ENCODE assay signal across 8 cellular contexts in the genomic region with DNA sequence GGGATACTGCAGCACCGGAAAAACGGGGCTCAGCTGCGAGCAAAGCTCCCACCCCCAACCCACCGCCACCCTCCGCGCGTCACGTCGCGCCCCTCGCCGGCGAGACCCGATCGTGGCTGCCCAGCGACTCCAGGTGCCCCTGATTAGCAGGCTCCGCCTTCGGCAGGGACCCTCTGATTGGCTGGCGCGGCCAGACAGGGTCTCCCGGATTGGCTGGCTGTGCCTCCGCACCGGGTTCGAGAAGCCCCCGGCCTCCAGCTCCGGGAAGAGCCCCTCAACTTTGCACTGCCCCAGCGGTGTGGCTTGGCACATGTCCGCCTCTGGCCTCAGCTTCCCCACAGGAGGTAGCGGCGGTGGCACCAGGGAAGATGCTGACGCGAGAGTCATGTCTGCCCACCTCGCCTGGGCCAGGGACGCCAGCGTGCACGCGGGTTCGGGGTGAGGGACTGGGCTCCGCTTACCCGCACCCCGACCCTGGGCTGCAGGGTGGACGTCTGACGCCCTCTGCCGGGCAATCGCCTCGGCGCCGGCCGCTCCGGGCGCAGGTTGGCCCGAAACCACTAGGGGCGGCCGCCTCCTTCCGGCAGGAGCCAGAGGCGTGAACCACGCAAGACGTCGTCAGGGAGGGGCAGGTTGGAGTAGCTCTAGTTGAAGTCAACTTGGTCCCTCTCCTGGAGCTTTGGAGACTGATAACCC. TPM values are rescaled to one million over a fixed set of nuclear protein-coding genes. Genes with fewer than 3 reads are reported as not detected.
A peak's percentile ranks its signal among the peaks of the same experiment; 100 is the strongest.
DNase-seq lines count a peak whose midpoint lies in the region; ATAC-seq and TF ChIP-seq lines count a peak whose summit lies in the region.

No MANE protein-coding gene starts in this region.

- POLR2A ChIA-PET in AG04450 (lab: Yijun Ruan, JAX) = interaction anchor here (0.5 to 4.4 kb wide), 16 partner anchors 9 to 257 kb away, joined by 3 to 52 read pairs (median 4); a partner anchor contains a TSS

- H3K27ac ChIP-seq in AG04450 (ENCODE audit: low read depth, low read length) = peak overlapping the region; percentile 89

- DNase-seq in AG04450 (ENCODE audit: low read depth, low spot score) (peak; percentile 77), NCI-H446 treated with DMSO at 0.1 percent for 48 hours (lab: John Stamatoyannopoulos, UW) (peak; percentile 73), cerebellum (ENCODE audit: low spot score) (peak; percentile 93), left colon (peak; percentile 93 to 95)
- peak; percentile 94 for DNase-seq in activated CD4-positive, alpha-beta T cell treated with anti-CD3 and anti-CD28 coated beads for 1 hour
- peak; percentile 96 to 97 for DNase-seq in stimulated activated CD4-positive, alpha-beta T cell treated with anti-CD3 and anti-CD28 coated beads, Interleukin-2, amount 100 ng/mL, for 24 hours

- peak overlapping the region; percentile 65 for H3K4me3 ChIP-seq in AG04450 (ENCODE audit: low read depth, low read length)

- H3K9me3 ChIP-seq in AG04450 (ENCODE audit: control insufficient read depth, insufficient read depth, low read length) = no peaks in the 10 kb centered on the region; the same call in 1 of the 2 replicates

- CTCF ChIA-PET in AG04450 (lab: Charles Lee) = interaction anchor here (0.6 to 7.0 kb wide), 62 partner anchors 8 to 417 kb away, joined by 3 to 143 read pairs (median 6); a partner anchor contains a TSS

- ATAC-seq in GM18868 (IDR thresholded peaks at IDR 0.05; ENCODE audit: unreplicated experiment) = peak; percentile 48
- peak; percentile 30 for ATAC-seq in HG03103 (IDR thresholded peaks at IDR 0.05; ENCODE audit: low read depth, unreplicated experiment)
- peak; percentile 50 for ATAC-seq in left colon

- TF ChIP-seq CTCF in AG04450 (IDR thresholded peaks at IDR 0.05; ENCODE audit: low read depth, low read length) = peak; percentile 100

- intact Hi-C loops in left colon (cut with DNase I, micrococcal nuclease) = loop anchor here (2.0 to 5.0 kb wide), 2 partner anchors 17 to 97 kb away; no protein-coding TSS in a partner anchor

- H3K27me3 ChIP-seq in AG04450 (ENCODE audit: control insufficient read depth, insufficient read depth, low read length) = no peaks in the 10 kb centered on the region

RNA-seq across cellular contexts. Expression of a gene that starts 0.5 kb away (rescaled TPM):
- polyA plus RNA-seq in AG04450 (2011; rRNA removed) = 5.3 TPM in 2 replicates
- 10.3 and 14.6 TPM in 2 replicates for polyA minus RNA-seq in AG04450 (2011; rRNA and poly(A)+ RNA removed)
- total RNA-seq in cerebellum (16.5 TPM), left colon (100 to 1,000 TPM in 1 of 2 donors, 10 to 100 TPM in 1; 60.3 to 148 TPM)

RNA-seq across cellular contexts. Expression of a gene that starts 9.8 kb away (rescaled TPM):
- 1.1 and 1.6 TPM in 2 replicates for polyA plus RNA-seq in AG04450 (2011; rRNA removed)
- 3.4 and 3.5 TPM in 2 replicates for polyA minus RNA-seq in AG04450 (2011; rRNA and poly(A)+ RNA removed)
- total RNA-seq in cerebellum = 3.8 TPM
- 10 to 100 TPM; 24.6 to 27.5 TPM for total RNA-seq in left colon

Comparison
In these comparisons a context has a peak if more than half of its experiments do, and no peak if none do; other contexts are left out.
1. Peak in every context shown above with its lines: DNase-seq, ATAC-seq, H3K4me3 ChIP-seq and H3K27ac ChIP-seq.